In the genomic region with DNA sequence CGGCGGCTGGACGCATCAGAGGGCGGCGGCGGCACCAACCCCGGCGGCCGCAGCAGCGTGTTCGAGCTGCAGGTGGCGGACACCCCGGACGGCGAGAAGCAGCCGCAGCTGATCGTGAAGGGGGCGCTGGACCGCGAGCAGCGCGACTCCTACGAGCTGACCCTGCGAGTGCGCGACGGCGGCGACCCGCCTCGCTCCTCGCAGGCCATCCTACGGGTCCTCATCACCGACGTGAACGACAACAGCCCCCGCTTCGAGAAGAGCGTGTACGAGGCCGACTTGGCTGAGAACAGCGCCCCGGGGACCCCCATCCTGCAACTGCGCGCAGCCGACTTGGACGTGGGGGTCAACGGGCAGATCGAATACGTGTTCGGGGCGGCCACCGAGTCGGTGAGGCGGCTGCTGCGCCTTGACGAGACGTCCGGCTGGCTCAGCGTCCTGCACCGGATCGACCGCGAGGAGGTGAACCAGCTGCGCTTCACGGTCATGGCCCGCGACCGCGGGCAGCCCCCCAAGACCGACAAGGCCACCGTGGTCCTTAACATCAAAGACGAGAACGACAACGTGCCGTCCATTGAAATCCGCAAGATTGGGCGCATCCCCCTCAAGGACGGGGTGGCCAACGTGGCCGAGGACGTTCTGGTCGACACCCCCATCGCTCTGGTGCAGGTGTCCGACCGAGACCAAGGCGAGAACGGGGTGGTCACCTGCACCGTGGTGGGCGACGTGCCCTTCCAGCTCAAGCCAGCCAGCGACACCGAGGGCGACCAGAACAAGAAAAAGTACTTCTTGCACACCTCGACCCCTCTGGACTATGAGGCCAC, we compare ENCODE assay signal across 11 cellular contexts. TPM values are rescaled to one million over a fixed set of nuclear protein-coding genes. Genes with fewer than 3 reads are reported as not detected.
DNase-seq lines count a peak whose midpoint lies in the region; ATAC-seq and TF ChIP-seq lines count a peak whose summit lies in the region.
"Had no signal": no experiment of that assay in that cellular context is flagged by ENCODE, and none has a peak within 500 bp of the region (broad histone marks: within the 10 kb centered on the region; RNA-seq: fewer than 3 reads in every experiment).

No MANE protein-coding gene starts in this region.

- H3K4me3 ChIP-seq in esophagus squamous epithelium (peak overlapping the region; percentile 60 to 79 (median 72)), muscle layer of duodenum (ENCODE audit: low read depth in 1 of 2, low read length in 2 of 2) (peak overlapping the region; percentile 71 to 93), upper lobe of right lung (peak overlapping the region; percentile 55)

- no peak for DNase-seq in activated naive CD4-positive, alpha-beta T cell treated with anti-CD3 and anti-CD28 coated beads, Interleukin-2, amount 10 ng/mL, durations not matched to agents 7 days and 5 days
- DNase-seq in activated naive CD4-positive, alpha-beta T cell treated with Interleukin-2 at 50 U/mL for 16 hours = no peak
- DNase-seq in esophagus squamous epithelium (lab: John Stamatoyannopoulos, UW) (no peak), upper lobe of right lung (no peak), activated T-cell treated with anti-CD3 and anti-CD28 coated beads for 4 hours (no peak), Kasumi-1 (lab: John Stamatoyannopoulos, UW) (no peak)
- DNase-seq: activated naive CD4-positive, alpha-beta T cell treated with anti-CD3 and anti-CD28 coated beads, Interleukin-2, amount 50 U/mL, for 16 hours; NCI-H1436; T-helper 17 cell had no signal

- H3K9me3 ChIP-seq in esophagus squamous epithelium = no peaks in the 10 kb centered on the region
- H3K9me3 ChIP-seq in muscle layer of duodenum (ENCODE audit: control insufficient read depth in 1 of 2, low read length in 2 of 2) = no peaks in the 10 kb centered on the region
- H3K9me3 ChIP-seq in upper lobe of right lung = no peaks in the 10 kb centered on the region

- H3K27ac Mint-ChIP-seq in activated naive CD4-positive, alpha-beta T cell treated with anti-CD3 and anti-CD28 coated beads, Interleukin-2, amount 10 ng/mL, durations not matched to agents 7 days and 5 days = peak overlapping the region; percentile 64
- H3K27ac Mint-ChIP-seq: T-helper 17 cell had no signal

- no peak for ATAC-seq in upper lobe of right lung
- no peak for ATAC-seq in GM19455 (IDR thresholded peaks at IDR 0.05; ENCODE audit: unreplicated experiment)
- ATAC-seq: T-helper 17 cell had no signal

- H3K4me1 ChIP-seq in esophagus squamous epithelium (peaks cover 0 to 88% (median 4%) of the 10 kb centered on the region in 3 donors), muscle layer of duodenum (ENCODE audit: control insufficient read depth in 1 of 2, insufficient read depth in 2 of 2, low read length in 2 of 2) (peaks cover 0 to 27% of the 10 kb centered on the region in 2 donors), upper lobe of right lung (peaks cover 21% of the 10 kb centered on the region)

- H3K27me3 Mint-ChIP-seq in activated naive CD4-positive, alpha-beta T cell treated with anti-CD3 and anti-CD28 coated beads, Interleukin-2, amount 10 ng/mL, durations not matched to agents 7 days and 5 days = peaks cover 66% of the 10 kb centered on the region

- H3K4me1 Mint-ChIP-seq in activated naive CD4-positive, alpha-beta T cell treated with anti-CD3 and anti-CD28 coated beads, Interleukin-2, amount 10 ng/mL, durations not matched to agents 7 days and 5 days = peaks cover 26% of the 10 kb centered on the region

- H3K27ac ChIP-seq in esophagus squamous epithelium (peak overlapping the region; percentile 61 to 88 (median 74)), muscle layer of duodenum (ENCODE audit: low read length) (no peak overlapping the region), upper lobe of right lung (no peak overlapping the region)

- H3K27me3 ChIP-seq in esophagus squamous epithelium = peaks cover 0 to 57% (median 0%) of the 10 kb centered on the region in 4 donors
- H3K27me3 ChIP-seq in muscle layer of duodenum (ENCODE audit: low read depth, low read length) = peaks cover 14% of the 10 kb centered on the region
- H3K27me3 ChIP-seq in upper lobe of right lung = peaks cover 58% of the 10 kb centered on the region

- 32% methylated on average over 10 of the region's 95 CpGs; no CpG with 5 or more reads in 1 of the 2 donors for WGBS in esophagus squamous epithelium, 2 donors

- no peaks in the 10 kb centered on the region for H3K36me3 ChIP-seq in esophagus squamous epithelium
- H3K36me3 ChIP-seq in muscle layer of duodenum (ENCODE audit: control insufficient read depth in 1 of 2, insufficient read depth in 2 of 2, low read length in 2 of 2) = no peaks in the 10 kb centered on the region
- no peaks in the 10 kb centered on the region for H3K36me3 ChIP-seq in upper lobe of right lung

- no peak for TF ChIP-seq POLR2A in esophagus squamous epithelium (IDR thresholded peaks at IDR 0.05)

- H3K4me3 Mint-ChIP-seq in activated naive CD4-positive, alpha-beta T cell treated with anti-CD3 and anti-CD28 coated beads, Interleukin-2, amount 10 ng/mL, durations not matched to agents 7 days and 5 days = no peak overlapping the region
- H3K4me3 Mint-ChIP-seq: T-helper 17 cell had no signal

- intact Hi-C loops in esophagus squamous epithelium (cut with DNase I) = no loop called here
- intact Hi-C loops in upper lobe of right lung (cut with DNase I) = no loop called here

- CTCF ChIA-PET in activated naive CD4-positive, alpha-beta T cell treated with anti-CD3 and anti-CD28 coated beads, Interleukin-2, amount 10 ng/mL, durations not matched to agents 7 days and 5 days (lab: Charles Lee) = no interaction called here

- TF ChIP-seq CTCF in esophagus squamous epithelium (IDR thresholded peaks at IDR 0.05) (peak in 2 of 6 experiments; percentile 11 to 12), upper lobe of right lung (IDR thresholded peaks at IDR 0.05) (no peak)

- peaks cover 14% of the 10 kb centered on the region for H3K36me3 Mint-ChIP-seq in activated naive CD4-positive, alpha-beta T cell treated with anti-CD3 and anti-CD28 coated beads, Interleukin-2, amount 10 ng/mL, durations not matched to agents 7 days and 5 days

- no peaks in the 10 kb centered on the region for H3K9me3 Mint-ChIP-seq in activated naive CD4-positive, alpha-beta T cell treated with anti-CD3 and anti-CD28 coated beads, Interleukin-2, amount 10 ng/mL, durations not matched to agents 7 days and 5 days

RNA-seq across cellular contexts. Expression of a gene that starts 2.1 kb away (rescaled TPM):
- total RNA-seq in esophagus squamous epithelium (10 to 100 TPM; 12.0 to 68.9 (median 17.9) TPM), upper lobe of right lung (8.0 TPM)
- total RNA-seq: T-helper 17 cell had no signal

Comparison
In these comparisons a context has a peak if more than half of its experiments do, and no peak if none do; other contexts are left out.
1. H3K27ac ChIP-seq: peak in esophagus squamous epithelium (4 of 4); none in muscle layer of duodenum (single experiment) and upper lobe of right lung (single experiment).
2. Peak in every context shown above with its lines, with median percentiles within 50 percentile points of each other: H3K4me3 ChIP-seq.